In genomic region chr11:125625594-125626380, GRCh38 we compare ENCODE assay signal across 8 cellular contexts. TPM values are rescaled to one million over a fixed set of nuclear protein-coding genes. Genes with fewer than 3 reads are reported as not detected.
DNase-seq lines count a peak whose midpoint lies in the region; ATAC-seq and TF ChIP-seq lines count a peak whose summit lies in the region.

No MANE protein-coding gene starts in this region.

- H3K27me3 ChIP-seq in GM06990 (replicated peaks; ENCODE audit: control insufficient read depth, insufficient read depth, low read length), result no peaks in the 10 kb centered on the region
- H3K27me3 ChIP-seq in thymus (ENCODE audit: control insufficient read depth, insufficient read depth), result no peaks in the 10 kb centered on the region

- H3K4me1 Mint-ChIP-seq in HFFc6 (ENCODE audit: low read depth), result peaks cover 54% of the 10 kb centered on the region
- peaks cover 24% of the 10 kb centered on the region for H3K4me1 Mint-ChIP-seq in activated naive CD8-positive, alpha-beta T cell (ENCODE audit: low read depth)
- peaks cover 43% of the 10 kb centered on the region for H3K4me1 Mint-ChIP-seq in osteocyte (ENCODE audit: unreplicated experiment)

- no peaks in the 10 kb centered on the region for H3K9me3 ChIP-seq in thymus (ENCODE audit: control insufficient read depth)

- H3K4me3 Mint-ChIP-seq in HFFc6 (peak overlapping the region; percentile 93), osteocyte (ENCODE audit: unreplicated experiment) (peak overlapping the region; percentile 82)
- peak overlapping the region; percentile 94 for H3K4me3 Mint-ChIP-seq in activated naive CD8-positive, alpha-beta T cell

- H3K36me3 Mint-ChIP-seq in HFFc6 (ENCODE audit: low read depth) (peaks cover 16% of the 10 kb centered on the region; the same call in 1 of the 2 replicates), osteocyte (ENCODE audit: unreplicated experiment) (peaks cover 10% of the 10 kb centered on the region)
- H3K36me3 Mint-ChIP-seq in activated naive CD8-positive, alpha-beta T cell, result peaks cover 4% of the 10 kb centered on the region

- H3K4me1 ChIP-seq in thymus (ENCODE audit: control insufficient read depth, insufficient read depth, low read length), result peaks cover 9% of the 10 kb centered on the region

- H3K27me3 Mint-ChIP-seq in HFFc6 (ENCODE audit: insufficient read depth) (peaks cover 10% of the 10 kb centered on the region), osteocyte (ENCODE audit: unreplicated experiment) (no peaks in the 10 kb centered on the region)
- H3K27me3 Mint-ChIP-seq in activated naive CD8-positive, alpha-beta T cell, result no peaks in the 10 kb centered on the region

- intact Hi-C loops in head of caudate nucleus (cut with DNase I), result loop anchor here (5.0 to 10.0 kb wide), 2 partner anchors 33 to 259 kb away; partner anchors contain the start of genes HYLS1 and STT3A

- under 1% methylated on average over 60 of the region's 60 CpGs for WGBS in thymus

- peak overlapping the region; percentile 98 for H3K4me3 ChIP-seq in GM06990 (replicated peaks; ENCODE audit: low read depth, low read length)
- peak overlapping the region; percentile 56 for H3K4me3 ChIP-seq in thymus (ENCODE audit: low read length)

- peak; percentile 84 for ATAC-seq in SK-N-SH treated with all-trans-retinoic acid at 6 μM for 48 hours

- DNase-seq in GM06990 (ENCODE audit: extremely low read depth, insufficient read length), result peak; percentile 92
- DNase-seq in HFFc6, result peak; percentile 85
- DNase-seq in NAMALWA (ENCODE audit: low spot score), result peak; percentile 93
- peak; percentile 83 to 96 (median 91) for DNase-seq in head of caudate nucleus
- peak; percentile 96 for DNase-seq in osteocyte (ENCODE audit: extremely low spot score, unreplicated experiment)

- H3K27ac Mint-ChIP-seq in HFFc6 (peak overlapping the region; percentile 89), osteocyte (ENCODE audit: unreplicated experiment) (peak overlapping the region; percentile 86)
- peak overlapping the region; percentile 99 for H3K27ac Mint-ChIP-seq in activated naive CD8-positive, alpha-beta T cell

- H3K36me3 ChIP-seq in GM06990 (ENCODE audit: control insufficient read depth, insufficient read depth, low read length), result peaks cover 2% of the 10 kb centered on the region
- H3K36me3 ChIP-seq in thymus (ENCODE audit: control insufficient read depth, insufficient read depth), result peaks cover 8% of the 10 kb centered on the region

- H3K9me3 Mint-ChIP-seq in HFFc6 (no peaks in the 10 kb centered on the region), osteocyte (ENCODE audit: unreplicated experiment) (no peaks in the 10 kb centered on the region)
- no peaks in the 10 kb centered on the region for H3K9me3 Mint-ChIP-seq in activated naive CD8-positive, alpha-beta T cell (ENCODE audit: low read depth)

- H3K27ac ChIP-seq in thymus (ENCODE audit: low read depth), result peak overlapping the region; percentile 96

- TF ChIP-seq CTCF in GM06990 (IDR thresholded peaks at IDR 0.05; ENCODE audit: insufficient read depth, low read length, poor library complexity, severe bottlenecking) (no peak), HFFc6 (IDR thresholded peaks at IDR 0.05) (no peak), osteocyte (IDR thresholded peaks at IDR 0.05) (no peak)

TF ChIP-seq in SK-N-SH treated with all-trans-retinoic acid at 6 μM for 48 hours, 23 proteins besides CTCF, POLR2A, EP300 and RAD21 (continues in another document):
- TF ChIP-seq CREB5 (CRISPR knock-in tag; IDR thresholded peaks at IDR 0.05; ENCODE audit: low read depth), result no peak; the same call in 1 of the 2 replicates
- no peak for TF ChIP-seq ESRRG (CRISPR knock-in tag; IDR thresholded peaks at IDR 0.05)
- TF ChIP-seq ZNF8 (CRISPR knock-in tag; IDR thresholded peaks at IDR 0.05), result no peak
- no peak for TF ChIP-seq ARNTL (CRISPR knock-in tag; IDR thresholded peaks at IDR 0.05; ENCODE audit: borderline replicate concordance, low read depth)
- no peak for TF ChIP-seq ZFP30 (CRISPR knock-in tag; IDR thresholded peaks at IDR 0.05)
- TF ChIP-seq TCF4 (CRISPR knock-in tag; IDR thresholded peaks at IDR 0.05; ENCODE audit: borderline replicate concordance), result no peak
- TF ChIP-seq BACH2 (CRISPR knock-in tag; IDR thresholded peaks at IDR 0.05; ENCODE audit: borderline replicate concordance), result no peak
- TF ChIP-seq GLIS3 (CRISPR knock-in tag; IDR thresholded peaks at IDR 0.05), result peak; percentile 66; the same call in 1 of the 2 replicates
- peak; percentile 78 for TF ChIP-seq TSHZ2 (CRISPR knock-in tag; IDR thresholded peaks at IDR 0.05)
- peak; percentile 68; the same call in 1 of the 2 replicates for TF ChIP-seq ZFP3 (CRISPR knock-in tag; IDR thresholded peaks at IDR 0.05)
- 0 out of 2 replicates have a peak, but pooled peaks have one; percentile 34 for TF ChIP-seq ZNF70 (CRISPR knock-in tag; IDR thresholded peaks at IDR 0.05)
- TF ChIP-seq OSR1 (CRISPR knock-in tag; IDR thresholded peaks at IDR 0.05), result no peak
- TF ChIP-seq CSRNP3 (CRISPR knock-in tag; IDR thresholded peaks at IDR 0.05), result no peak
- TF ChIP-seq CSDC2 (CRISPR knock-in tag; IDR thresholded peaks at IDR 0.05), result peak; percentile 47; the same call in 1 of the 2 replicates
- TF ChIP-seq PPARA (CRISPR knock-in tag; IDR thresholded peaks at IDR 0.05; ENCODE audit: borderline replicate concordance), result 0 out of 2 replicates have a peak, but pooled peaks have one; percentile 12
- no peak for TF ChIP-seq TOX (CRISPR knock-in tag; IDR thresholded peaks at IDR 0.05; ENCODE audit: borderline replicate concordance)
- no peak for TF ChIP-seq ZC3H10 (CRISPR knock-in tag; IDR thresholded peaks at IDR 0.05)
- TF ChIP-seq ZNF565 (CRISPR knock-in tag; conservative IDR thresholded peaks at IDR 0.05; ENCODE audit: low read depth), result 0 out of 2 replicates have a peak, but pooled peaks have one; percentile 32

RNA-seq across cellular contexts. Expression of gene CHEK1, which starts 0.8 kb away (rescaled TPM):
- 10 to 100 TPM; 23.8 to 43.6 (median 39.7) TPM for total RNA-seq in HFFc6 (2021; fragmentation: NEBNext Ultra II Directional; extraction: Animal tissue kit (Norgen Biotek cat#: 25700))
- total RNA-seq in osteocyte, result 17.5 and 23.1 TPM in 2 replicates
- polyA plus RNA-seq in thymus, result 3.8 TPM

RNA-seq across cellular contexts. Expression of gene STT3A, which starts 33.1 kb away (rescaled TPM):
- total RNA-seq in HFFc6 (2021; fragmentation: NEBNext Ultra II Directional; extraction: Animal tissue kit (Norgen Biotek cat#: 25700)), result 100 to 1,000 TPM; 265 to 280 (median 269) TPM
- total RNA-seq in osteocyte, result 226 and 229 TPM in 2 replicates
- 37.7 TPM for polyA plus RNA-seq in thymus

RNA-seq across cellular contexts. Expression of gene ACRV1, which starts 54.9 kb away (rescaled TPM):
- not detected for total RNA-seq in HFFc6 (2021; fragmentation: NEBNext Ultra II Directional; extraction: Animal tissue kit (Norgen Biotek cat#: 25700))
- not detected in 2 replicates for total RNA-seq in osteocyte
- 0.09 TPM for polyA plus RNA-seq in thymus

RNA-seq across cellular contexts. Expression of gene EI24, which starts 56.5 kb away (rescaled TPM):
- 10 to 100 TPM; 73.8 to 92.1 (median 86.0) TPM for total RNA-seq in HFFc6 (2021; fragmentation: NEBNext Ultra II Directional; extraction: Animal tissue kit (Norgen Biotek cat#: 25700))
- total RNA-seq in osteocyte, result 83.6 and 90.7 TPM in 2 replicates
- 33.0 TPM for polyA plus RNA-seq in thymus

Comparison
In these comparisons a context has a peak if more than half of its experiments do, and no peak if none do; other contexts are left out.
1. Peak in every context shown above with its lines: DNase-seq, ATAC-seq, H3K4me3 ChIP-seq and H3K27ac ChIP-seq.